In genomic region chr12:20044304-20044703, GRCh38 we compare ENCODE assay signal across 1 cellular context.
TF ChIP-seq lines count a peak whose summit lies in the region.

No MANE protein-coding gene starts in this region.

TF ChIP-seq in SK-N-SH treated with all-trans-retinoic acid at 6 μM for 48 hours, 23 proteins besides CTCF, POLR2A, EP300 and RAD21 (continued from another document):
- TF ChIP-seq CREB5 (CRISPR knock-in tag; IDR thresholded peaks at IDR 0.05; ENCODE audit: low read depth): 0 out of 2 replicates have a peak, but pooled peaks have one; percentile 27
- no peak for TF ChIP-seq TOX (CRISPR knock-in tag; IDR thresholded peaks at IDR 0.05; ENCODE audit: borderline replicate concordance)
- no peak for TF ChIP-seq ZFP3 (CRISPR knock-in tag; IDR thresholded peaks at IDR 0.05)
- peak; percentile 80; the same call in 1 of the 2 replicates for TF ChIP-seq CSRNP3 (CRISPR knock-in tag; IDR thresholded peaks at IDR 0.05)
TF ChIP-seq in SK-N-SH treated with all-trans-retinoic acid at 6 μM for 48 hours: peak in this region for 6.
